ENCODE assay signal across 21 cellular contexts in genomic region chr9:31168161-31168560, GRCh38.
DNase-seq lines count a peak whose midpoint lies in the region; ATAC-seq and TF ChIP-seq lines count a peak whose summit lies in the region.
"Had no signal": no experiment of that assay in that cellular context is flagged by ENCODE, and none has a peak within 500 bp of the region (broad histone marks: within the 10 kb centered on the region; RNA-seq: fewer than 3 reads in every experiment).

No MANE protein-coding gene starts in this region.

- peak; percentile 100 for ATAC-seq in RWPE2 (ENCODE audit: low read depth)
- peak; percentile 88 for ATAC-seq in esophagus mucosa
- ATAC-seq in GM21786 (IDR thresholded peaks at IDR 0.05; ENCODE audit: unreplicated experiment), result no peak
- ATAC-seq in heart left ventricle, result no peak
- ATAC-seq in aorta (ENCODE audit: low FRiP score), result no peak
- ATAC-seq: GM23338 had no signal

- H3K4me2 ChIP-seq in neural progenitor cell, result no peak overlapping the region
- H3K4me2 ChIP-seq: GM23338, KMS-11 had no signal

- H3K4me3 Mint-ChIP-seq in neural progenitor cell, result no peak overlapping the region
- H3K4me3 Mint-ChIP-seq: CD4-positive, CD25-positive, alpha-beta regulatory T cell; GM23338 had no signal

- intact Hi-C loops in heart left ventricle (cut with DNase I) (no loop called here), aorta (cut with DNase I) (no loop called here)

- H3K9me3 Mint-ChIP-seq in neural progenitor cell, result peaks cover 5% of the 10 kb centered on the region

- no peaks in the 10 kb centered on the region for H3K27me3 ChIP-seq in RWPE2 (ENCODE audit: insufficient read depth, poor library complexity, severe bottlenecking)
- no peaks in the 10 kb centered on the region for H3K27me3 ChIP-seq in neural progenitor cell
- no peaks in the 10 kb centered on the region for H3K27me3 ChIP-seq in heart left ventricle
- H3K27me3 ChIP-seq in aorta (ENCODE audit: control insufficient read depth in 1 of 2, insufficient read depth in 2 of 2, low read length in 1 of 2), result no peaks in the 10 kb centered on the region
- H3K27me3 ChIP-seq: SJCRH30 had no signal

- no peaks in the 10 kb centered on the region for H3K36me3 ChIP-seq in RWPE2 (ENCODE audit: low read depth)
- no peaks in the 10 kb centered on the region for H3K36me3 ChIP-seq in neural progenitor cell
- no peaks in the 10 kb centered on the region for H3K36me3 ChIP-seq in heart left ventricle
- H3K36me3 ChIP-seq in aorta (ENCODE audit: control insufficient read depth in 1 of 2, insufficient read depth in 2 of 2, low read length in 1 of 2), result no peaks in the 10 kb centered on the region
- H3K36me3 ChIP-seq: SJCRH30 had no signal

- DNase-seq in LHCN-M2 (ENCODE audit: low read depth) (peak; percentile 32), RWPE2 (ENCODE audit: low spot score) (no peak), neural progenitor cell (ENCODE audit: low spot score) (no peak), NCI-H748 treated with DMSO at 0.1 percent for 48 hours (lab: John Stamatoyannopoulos, UW) (no peak), heart left ventricle (no peak), aorta (no peak)
- DNase-seq: CD4-positive, CD25-positive, alpha-beta regulatory T cell; COR-L47; DMS153; HCEC 1CT; IMR-90; NCI-H1694; NCI-H2081 treated with DMSO at 0.1 percent for 48 hours; NCI-H446 treated with DMSO at 0.1 percent for 48 hours; NCI-H526 treated with DMSO at 0.1 percent for 48 hours had no signal

- peak overlapping the region; percentile 75 for H3K27ac ChIP-seq in RWPE2 (ENCODE audit: poor library complexity, severe bottlenecking)
- no peak overlapping the region for H3K27ac ChIP-seq in neural progenitor cell
- H3K27ac ChIP-seq in heart left ventricle, result no peak overlapping the region
- H3K27ac ChIP-seq in aorta (ENCODE audit: low read depth in 1 of 2, low read length in 2 of 2), result no peak overlapping the region
- H3K27ac ChIP-seq: HL-60, KMS-11, SJCRH30 had no signal

- no peak overlapping the region for H3K9ac ChIP-seq in neural progenitor cell
- H3K9ac ChIP-seq: KMS-11 had no signal

- no peaks in the 10 kb centered on the region for H3F3A ChIP-seq in neural progenitor cell (ENCODE audit: low read depth)

- H3K79me2 ChIP-seq in neural progenitor cell (ENCODE audit: low read depth), result no peaks in the 10 kb centered on the region

- no peaks in the 10 kb centered on the region for H3K36me3 Mint-ChIP-seq in neural progenitor cell

- H3K9me3 ChIP-seq in RWPE2 (ENCODE audit: severe bottlenecking), result no peaks in the 10 kb centered on the region
- no peaks in the 10 kb centered on the region for H3K9me3 ChIP-seq in neural progenitor cell (ENCODE audit: low read depth)
- H3K9me3 ChIP-seq in heart left ventricle, result no peaks in the 10 kb centered on the region
- H3K9me3 ChIP-seq in aorta (ENCODE audit: control insufficient read depth, low read length), result no peaks in the 10 kb centered on the region
- H3K9me3 ChIP-seq: SJCRH30 had no signal

- H3K4me3 ChIP-seq in RWPE2 (ENCODE audit: severe bottlenecking) (no peak overlapping the region), neural progenitor cell (no peak overlapping the region), heart left ventricle (no peak overlapping the region), aorta (ENCODE audit: low read length in 2 of 2) (no peak overlapping the region)
- H3K4me3 ChIP-seq: GM23338, SJCRH30 had no signal

- H3K27me3 Mint-ChIP-seq in neural progenitor cell (ENCODE audit: insufficient read depth, low read depth), result peaks cover 4% of the 10 kb centered on the region

- no peaks in the 10 kb centered on the region for H3K4me1 Mint-ChIP-seq in neural progenitor cell
- H3K4me1 Mint-ChIP-seq: GM23338 had no signal

- H3K27ac Mint-ChIP-seq in neural progenitor cell, result no peak overlapping the region
- H3K27ac Mint-ChIP-seq: GM23338 had no signal

- peak overlapping the region; percentile 34 for H2AFZ ChIP-seq in neural progenitor cell (replicated peaks)

- no peak for TF ChIP-seq POLR2A in heart left ventricle (IDR thresholded peaks at IDR 0.05)

- H3K4me1 ChIP-seq in RWPE2 (ENCODE audit: insufficient read depth, poor library complexity, severe bottlenecking) (peaks cover 27% of the 10 kb centered on the region), neural progenitor cell (no peaks in the 10 kb centered on the region), heart left ventricle (no peaks in the 10 kb centered on the region), aorta (ENCODE audit: control insufficient read depth in 1 of 2, insufficient read depth in 2 of 2, low read length in 2 of 2) (no peaks in the 10 kb centered on the region)

- TF ChIP-seq CTCF in RWPE2 (IDR thresholded peaks at IDR 0.05; ENCODE audit: poor library complexity, severe bottlenecking) (no peak), neural progenitor cell (IDR thresholded peaks at IDR 0.05) (no peak), heart left ventricle (IDR thresholded peaks at IDR 0.05) (no peak)

- no peaks in the 10 kb centered on the region for H4K20me1 ChIP-seq in neural progenitor cell (ENCODE audit: low read depth)

Comparison
In these comparisons a context has a peak if more than half of its experiments do, and no peak if none do; other contexts are left out.
1. ATAC-seq: peak in RWPE2 (single experiment) and esophagus mucosa (single experiment); none in GM21786 (single experiment), heart left ventricle (0 of 4) and aorta (single experiment).